Comparison of ENCODE assay signal across 8 cellular contexts in the genomic region with DNA sequence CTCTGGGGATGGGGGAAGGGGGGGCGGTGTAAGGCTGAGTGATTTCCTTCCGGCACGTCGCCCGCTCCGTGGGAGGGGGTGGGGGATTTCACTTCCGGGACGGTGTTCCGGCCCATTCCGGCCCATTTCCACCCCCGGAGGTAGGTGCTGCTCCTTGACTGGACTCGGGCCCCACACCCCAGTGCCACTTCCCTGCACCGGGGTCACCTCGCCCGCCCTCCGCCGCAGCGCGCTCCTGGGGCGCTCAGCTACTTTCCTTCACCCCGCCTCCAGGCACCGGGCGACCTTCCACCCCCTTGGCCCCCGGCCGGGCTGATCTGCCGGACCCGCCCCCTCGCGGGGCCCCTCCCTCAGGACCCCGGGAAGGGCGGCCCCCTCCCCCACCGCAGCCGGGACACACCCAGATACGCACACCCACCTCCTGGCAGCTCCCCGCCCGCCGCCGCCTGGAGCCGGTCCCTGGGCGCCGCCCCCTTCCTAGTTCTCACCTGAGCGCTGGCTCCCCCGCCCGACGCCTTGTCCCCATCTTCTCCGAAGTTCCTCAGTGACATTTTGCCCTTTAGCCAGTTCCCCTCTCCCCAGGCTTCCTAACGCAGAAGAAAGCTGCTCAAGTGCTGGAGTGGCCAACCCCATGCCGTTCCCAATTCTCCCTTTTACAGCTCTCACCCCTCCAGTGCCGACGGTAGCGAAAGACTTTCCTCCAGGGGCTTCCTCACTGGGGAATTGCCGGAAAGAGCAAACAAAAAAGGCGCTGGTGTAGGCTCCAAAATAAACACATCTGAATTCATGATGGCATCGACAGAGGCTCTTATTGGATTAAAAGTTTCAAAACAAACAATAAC. TPM values are rescaled to one million over a fixed set of nuclear protein-coding genes. Genes with fewer than 3 reads are reported as not detected.
DNase-seq lines count a peak whose midpoint lies in the region; ATAC-seq and TF ChIP-seq lines count a peak whose summit lies in the region.

A gene with protein sequence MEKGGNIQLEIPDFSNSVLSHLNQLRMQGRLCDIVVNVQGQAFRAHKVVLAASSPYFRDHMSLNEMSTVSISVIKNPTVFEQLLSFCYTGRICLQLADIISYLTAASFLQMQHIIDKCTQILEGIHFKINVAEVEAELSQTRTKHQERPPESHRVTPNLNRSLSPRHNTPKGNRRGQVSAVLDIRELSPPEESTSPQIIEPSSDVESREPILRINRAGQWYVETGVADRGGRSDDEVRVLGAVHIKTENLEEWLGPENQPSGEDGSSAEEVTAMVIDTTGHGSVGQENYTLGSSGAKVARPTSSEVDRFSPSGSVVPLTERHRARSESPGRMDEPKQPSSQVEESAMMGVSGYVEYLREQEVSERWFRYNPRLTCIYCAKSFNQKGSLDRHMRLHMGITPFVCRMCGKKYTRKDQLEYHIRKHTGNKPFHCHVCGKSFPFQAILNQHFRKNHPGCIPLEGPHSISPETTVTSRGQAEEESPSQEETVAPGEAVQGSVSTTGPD (plus strand): TSS at position 115 of the 842 bp plus-strand sequence. CDS start 1,846 bp downstream, outside the sequence.

- DNase-seq in GM12865 (ENCODE audit: low read depth): peak; percentile 97
- peak; percentile 87 for DNase-seq in NCI-H1436 (lab: John Stamatoyannopoulos, UW)
- DNase-seq in SW 1271 (lab: John Stamatoyannopoulos, UW): peak; percentile 74 to 79
- peak; percentile 90 for DNase-seq in activated naive CD8-positive, alpha-beta T cell treated with anti-CD3 and anti-CD28 coated beads, Interleukin-2, amount 50 U/mL, for 16 hours (ENCODE audit: low read depth, low spot score)
- DNase-seq in left ventricle myocardium inferior: peak; percentile 88
- DNase-seq in putamen (ENCODE audit: low spot score): peak; percentile 64
- peak in 1 of 2 donors; percentile 81 for DNase-seq in uterus

- H3K36me3 ChIP-seq in left ventricle myocardium inferior (peaks cover 35% of the 10 kb centered on the region), uterus (no peaks in the 10 kb centered on the region)

- H3K4me3 ChIP-seq in GM12865 (ENCODE audit: low read depth, low read length): peak within 1 kb of the TSS; percentile 83
- peak within 1 kb of the TSS; percentile 95 for H3K4me3 ChIP-seq in left ventricle myocardium inferior
- peak within 1 kb of the TSS; percentile 65 to 74 for H3K4me3 ChIP-seq in uterus

- H3K4me1 ChIP-seq in left ventricle myocardium inferior (peaks cover 70% of the 10 kb centered on the region), uterus (no peaks in the 10 kb centered on the region)

- TF ChIP-seq POLR2A in uterus (IDR thresholded peaks at IDR 0.05): peak in 1 of 2 donors; percentile 9

- ATAC-seq in HG02798 (IDR thresholded peaks at IDR 0.05; ENCODE audit: poor library complexity, unreplicated experiment): peak; percentile 61

- H3K27ac ChIP-seq in left ventricle myocardium inferior (replicated peaks) (peak within 1 kb of the TSS; percentile 99), uterus (peak within 1 kb of the TSS; percentile 87 to 92)

- H3K27me3 ChIP-seq in left ventricle myocardium inferior (ENCODE audit: low read depth) (no peaks in the 10 kb centered on the region), uterus (no peaks in the 10 kb centered on the region)

- intact Hi-C loops in left ventricle myocardium inferior (cut with micrococcal nuclease): no loop called here
- intact Hi-C loops in uterus (cut with DNase I; ENCODE audit: low total_unique reads): loop anchor here (5.0 kb wide), 1 partner anchor 154 kb away; a partner anchor contains a TSS

- TF ChIP-seq CTCF in GM12865 (IDR thresholded peaks at IDR 0.05; ENCODE audit: insufficient read depth, low read depth, low read length, missing control alignments) (no peak), left ventricle myocardium inferior (IDR thresholded peaks at IDR 0.05; ENCODE audit: borderline replicate concordance) (no peak), uterus (IDR thresholded peaks at IDR 0.05) (no peak)

- H3K9me3 ChIP-seq in left ventricle myocardium inferior (replicated peaks) (no peaks in the 10 kb centered on the region), uterus (no peaks in the 10 kb centered on the region)

RNA-seq across cellular contexts. Expression of the gene that starts here (rescaled TPM):
- total RNA-seq in left ventricle myocardium inferior (7.6 TPM), uterus (10 to 100 TPM in 2 of 4 donors, 1 to 10 TPM in 2; 7.1 to 31.3 (median 11.2) TPM)
